Comparison of ENCODE assay signal across 12 cellular contexts in the genomic region with DNA sequence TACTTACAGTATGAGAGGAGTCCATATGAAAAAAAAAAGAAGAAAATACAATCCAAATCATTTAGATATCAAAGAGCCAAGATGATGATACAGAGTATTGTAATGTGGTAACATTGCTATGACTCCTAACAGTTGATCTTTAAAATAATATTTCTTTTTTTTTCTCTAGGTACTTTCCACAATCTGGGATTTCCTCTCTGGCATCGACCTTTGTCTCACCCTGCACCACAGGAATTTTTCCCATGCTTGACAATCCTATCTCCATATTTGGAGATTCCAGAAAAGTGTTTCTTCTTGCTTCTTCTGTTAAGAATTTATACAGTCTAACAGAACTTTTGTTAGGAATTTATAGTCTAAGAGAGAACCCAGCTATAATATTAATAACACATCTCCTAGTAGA.
DNase-seq lines count a peak whose midpoint lies in the region; ATAC-seq and TF ChIP-seq lines count a peak whose summit lies in the region.
"Had no signal": no experiment of that assay in that cellular context is flagged by ENCODE, and none has a peak within 500 bp of the region (broad histone marks: within the 10 kb centered on the region; RNA-seq: fewer than 3 reads in every experiment).

No MANE protein-coding gene starts in this region.

- TF ChIP-seq POLR2A in testis (IDR thresholded peaks at IDR 0.05), result no peak

- no peaks in the 10 kb centered on the region for H3K4me1 Mint-ChIP-seq in activated CD8-positive, alpha-beta memory T cell treated with anti-CD3 and anti-CD28 coated beads, Interleukin-2, amount 10 ng/mL, durations not matched to agents 7 days and 5 days
- H3K4me1 Mint-ChIP-seq: immature natural killer cell, nephron progenitor cell had no signal

- H3K9me3 ChIP-seq in testis, result no peaks in the 10 kb centered on the region

- WGBS in testis, 2 donors, result 21 to 40% methylated on average over 1 of the region's 1 CpG

- H3K4me3 Mint-ChIP-seq in activated CD8-positive, alpha-beta memory T cell treated with anti-CD3 and anti-CD28 coated beads, Interleukin-2, amount 10 ng/mL, durations not matched to agents 7 days and 5 days, result no peak overlapping the region
- H3K4me3 Mint-ChIP-seq: immature natural killer cell, nephron progenitor cell had no signal

- H3K4me3 ChIP-seq in skeletal muscle cell (ENCODE audit: low read depth, low read length) (no peak overlapping the region), testis (no peak overlapping the region)

- H3K36me3 ChIP-seq in testis (ENCODE audit: low read depth, missing control alignments), result no peaks in the 10 kb centered on the region

- H3K27ac Mint-ChIP-seq in activated CD8-positive, alpha-beta memory T cell treated with anti-CD3 and anti-CD28 coated beads, Interleukin-2, amount 10 ng/mL, durations not matched to agents 7 days and 5 days, result no peak overlapping the region
- H3K27ac Mint-ChIP-seq: immature natural killer cell had no signal

- TF ChIP-seq CTCF in testis (IDR thresholded peaks at IDR 0.05), result no peak

- peaks cover 10% of the 10 kb centered on the region for H3K36me3 Mint-ChIP-seq in activated CD8-positive, alpha-beta memory T cell treated with anti-CD3 and anti-CD28 coated beads, Interleukin-2, amount 10 ng/mL, durations not matched to agents 7 days and 5 days

- DNase-seq in GM04503 (ENCODE audit: low read depth) (peak; percentile 90), SW 1271 (lab: John Stamatoyannopoulos, UW) (peak; percentile 25 to 90), fibroblast of peridontal ligament (ENCODE audit: extremely low read depth) (peak; percentile 95), skeletal muscle cell (ENCODE audit: low read depth) (peak; percentile 60), GOT3 (lab: John Stamatoyannopoulos, UW) (no peak), testis (no peak), caudate nucleus (lab: John Stamatoyannopoulos, UW) (no peak)
- no peak for DNase-seq in activated CD8-positive, alpha-beta memory T cell treated with anti-CD3 and anti-CD28 coated beads, Interleukin-2, amount 10 ng/mL, durations not matched to agents 7 days and 5 days
- DNase-seq: activated CD4-positive, CD25-positive, alpha-beta regulatory T cell; DMS53; immature natural killer cell; nephron progenitor cell had no signal

- H3K27ac ChIP-seq in testis (no peak overlapping the region), caudate nucleus (ENCODE audit: low read depth, low read length) (no peak overlapping the region)

- CTCF ChIA-PET in activated CD8-positive, alpha-beta memory T cell treated with anti-CD3 and anti-CD28 coated beads, Interleukin-2, amount 10 ng/mL, durations not matched to agents 7 days and 5 days (lab: Charles Lee), result no interaction called here

- H3K4me1 ChIP-seq in testis, result no peaks in the 10 kb centered on the region

- no peaks in the 10 kb centered on the region for H3K9me3 Mint-ChIP-seq in activated CD8-positive, alpha-beta memory T cell treated with anti-CD3 and anti-CD28 coated beads, Interleukin-2, amount 10 ng/mL, durations not matched to agents 7 days and 5 days (ENCODE audit: low read depth)

- H3K27me3 Mint-ChIP-seq in activated CD8-positive, alpha-beta memory T cell treated with anti-CD3 and anti-CD28 coated beads, Interleukin-2, amount 10 ng/mL, durations not matched to agents 7 days and 5 days, result no peaks in the 10 kb centered on the region

- no peaks in the 10 kb centered on the region for H3K27me3 ChIP-seq in testis

- no peak for ATAC-seq in activated CD8-positive, alpha-beta memory T cell treated with anti-CD3 and anti-CD28 coated beads, Interleukin-2, amount 10 ng/mL, durations not matched to agents 7 days and 5 days

- intact Hi-C loops in testis (cut with DNase I; ENCODE audit: low total_unique reads), result no loop called here

Comparison
In these comparisons a context has a peak if more than half of its experiments do, and no peak if none do; other contexts are left out.
1. DNase-seq: peak in GM04503 (single experiment), SW 1271 (2 of 2), fibroblast of peridontal ligament (single experiment) and skeletal muscle cell (single experiment); none in activated CD8-positive, alpha-beta memory T cell treated with anti-CD3 and anti-CD28 coated beads, Interleukin-2, amount 10 ng/mL, durations not matched to agents 7 days and 5 days (single experiment), GOT3 (single experiment), testis (single experiment) and caudate nucleus (0 of 61).